In genomic region chr7:39265912-39266591, GRCh38 we compare ENCODE assay signal across 24 cellular contexts.
"Had no signal": no experiment of that assay in that cellular context is flagged by ENCODE, and none has a peak within 500 bp of the region (broad histone marks: within the 10 kb centered on the region; RNA-seq: fewer than 3 reads in every experiment).

No MANE protein-coding gene starts in this region.

- H3K27me3 ChIP-seq: brain microvascular endothelial cell, colonic mucosa, left lung, sigmoid colon, vagina had no signal

- ATAC-seq: activated CD8-positive, alpha-beta T cell treated with anti-CD3 and anti-CD28 coated beads for 36 hours; gastroesophageal sphincter; heart right ventricle; left lung; stimulated activated effector memory CD8-positive, alpha-beta T cell treated with anti-CD3 and anti-CD28 coated beads, Interleukin-12 subunit alpha, Interleukin-12 subunit beta, amount 100 ng/mL, for 72 hours had no signal

- H3K27ac ChIP-seq: brain microvascular endothelial cell, colonic mucosa, gastroesophageal sphincter, heart right ventricle, left lung, sigmoid colon, stomach, vagina had no signal

- FAIRE-seq: kidney had no signal

- H3K4me3 ChIP-seq: colonic mucosa, gastroesophageal sphincter, heart right ventricle, left lung, sigmoid colon, stomach, vagina had no signal

- H3K27ac Mint-ChIP-seq: activated B cell treated with CpG ODN at 0.5 μM for 24 hours; activated CD8-positive, alpha-beta T cell treated with anti-CD3 and anti-CD28 coated beads for 36 hours; activated naive CD8-positive, alpha-beta T cell treated with anti-CD3 and anti-CD28 coated beads, Interleukin-2, amount 10 ng/mL, durations not matched to agents 7 days and 5 days; activated T-cell treated with anti-CD3 and anti-CD28 coated beads, Interleukin-2, amount 50 U/mL, for 24 hours; activated T-helper 2 cell treated with anti-CD3 and anti-CD28 coated beads, Interferon-gamma antibody, Interleukin-2, Interleukin-4, amounts not matched to agents 10 μg/mL and 5 μg/mL and 100 μg/mL, durations not matched to agents 14 hours and 24 hours and 36 hours; nephron progenitor cell; stimulated activated effector memory CD8-positive, alpha-beta T cell treated with anti-CD3 and anti-CD28 coated beads, Interleukin-12 subunit alpha, Interleukin-12 subunit beta, amount 100 ng/mL, for 72 hours had no signal

- H3K36me3 Mint-ChIP-seq: activated naive CD8-positive, alpha-beta T cell treated with anti-CD3 and anti-CD28 coated beads, Interleukin-2, amount 10 ng/mL, durations not matched to agents 7 days and 5 days; stimulated activated effector memory CD8-positive, alpha-beta T cell treated with anti-CD3 and anti-CD28 coated beads, Interleukin-12 subunit alpha, Interleukin-12 subunit beta, amount 100 ng/mL, for 72 hours had no signal

- H3K4me1 Mint-ChIP-seq: activated B cell treated with CpG ODN at 0.5 μM for 24 hours; activated naive CD8-positive, alpha-beta T cell treated with anti-CD3 and anti-CD28 coated beads, Interleukin-2, amount 10 ng/mL, durations not matched to agents 7 days and 5 days; nephron progenitor cell; stimulated activated effector memory CD8-positive, alpha-beta T cell treated with anti-CD3 and anti-CD28 coated beads, Interleukin-12 subunit alpha, Interleukin-12 subunit beta, amount 100 ng/mL, for 72 hours had no signal

- H3K9me3 ChIP-seq: colonic mucosa, gastroesophageal sphincter, heart right ventricle, left lung, sigmoid colon, stomach, vagina had no signal

- DNase-seq: activated B cell treated with CpG ODN at 0.5 μM for 24 hours; activated CD4-positive, alpha-beta T cell treated with anti-CD3 and anti-CD28 coated beads for 4 hours; activated CD8-positive, alpha-beta T cell treated with anti-CD3 and anti-CD28 coated beads for 36 hours; activated naive CD4-positive, alpha-beta T cell treated with Interleukin-2 at 50 U/mL for 16 hours; activated naive CD8-positive, alpha-beta T cell treated with anti-CD3 and anti-CD28 coated beads, Interleukin-2, amount 10 ng/mL, durations not matched to agents 7 days and 5 days; activated T-cell treated with anti-CD3 and anti-CD28 coated beads, Interleukin-2, amount 50 U/mL, for 24 hours; brain microvascular endothelial cell; central memory CD4-positive, alpha-beta T cell; colonic mucosa; erythroblast; heart right ventricle; kidney; left lung; nephron progenitor cell; occipital lobe; posterior cingulate gyrus; sigmoid colon; stimulated activated CD4-positive, alpha-beta T cell treated with anti-CD3 and anti-CD28 coated beads, Interleukin-4, amount 100 ng/mL, for 24 hours; stomach; trophoblast cell had no signal

- H3K27me3 Mint-ChIP-seq: activated B cell treated with CpG ODN at 0.5 μM for 24 hours had no signal

- H3K9me3 Mint-ChIP-seq: activated B cell treated with CpG ODN at 0.5 μM for 24 hours; activated CD8-positive, alpha-beta T cell treated with anti-CD3 and anti-CD28 coated beads for 36 hours; activated naive CD8-positive, alpha-beta T cell treated with anti-CD3 and anti-CD28 coated beads, Interleukin-2, amount 10 ng/mL, durations not matched to agents 7 days and 5 days; activated T-cell treated with anti-CD3 and anti-CD28 coated beads, Interleukin-2, amount 50 U/mL, for 24 hours; activated T-helper 2 cell treated with anti-CD3 and anti-CD28 coated beads, Interferon-gamma antibody, Interleukin-2, Interleukin-4, amounts not matched to agents 10 μg/mL and 5 μg/mL and 100 μg/mL, durations not matched to agents 14 hours and 24 hours and 36 hours; nephron progenitor cell had no signal

- H3K4me3 Mint-ChIP-seq: activated B cell treated with CpG ODN at 0.5 μM for 24 hours; activated CD8-positive, alpha-beta T cell treated with anti-CD3 and anti-CD28 coated beads for 36 hours; activated naive CD8-positive, alpha-beta T cell treated with anti-CD3 and anti-CD28 coated beads, Interleukin-2, amount 10 ng/mL, durations not matched to agents 7 days and 5 days; activated T-cell treated with anti-CD3 and anti-CD28 coated beads, Interleukin-2, amount 50 U/mL, for 24 hours; nephron progenitor cell; stimulated activated effector memory CD8-positive, alpha-beta T cell treated with anti-CD3 and anti-CD28 coated beads, Interleukin-12 subunit alpha, Interleukin-12 subunit beta, amount 100 ng/mL, for 72 hours had no signal

- H3K4me1 ChIP-seq: colonic mucosa, gastroesophageal sphincter, heart right ventricle, left lung, vagina had no signal

- H3K36me3 ChIP-seq: brain microvascular endothelial cell, colonic mucosa, gastroesophageal sphincter, heart right ventricle, left lung, sigmoid colon, stomach, vagina had no signal
